In the genomic region with DNA sequence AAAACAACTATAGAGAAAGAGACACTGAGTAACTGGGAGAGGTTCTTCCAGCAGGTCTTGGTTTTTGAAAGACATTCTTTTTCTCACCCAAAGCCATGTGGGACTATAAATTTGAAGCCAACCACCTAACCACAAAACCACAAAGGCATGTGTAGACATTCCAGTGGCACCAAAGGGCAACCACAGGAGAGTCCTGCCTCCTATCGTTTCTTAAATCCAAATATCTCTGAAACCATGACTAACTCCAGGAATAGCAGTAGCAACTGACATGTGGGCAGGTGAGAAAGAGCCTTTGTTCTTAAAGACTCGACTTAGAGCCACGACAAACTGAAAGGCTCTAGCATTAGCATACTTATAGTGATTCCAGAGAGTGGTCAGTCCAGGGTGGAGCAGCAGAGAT, we compare ENCODE assay signal across 1 cellular context.
TF ChIP-seq lines count a peak whose summit lies in the region.

No MANE protein-coding gene starts in this region.

TF ChIP-seq in HepG2, 621 proteins besides CTCF, POLR2A, EP300 and RAD21 (continued from another document):
- TF ChIP-seq CHD4 (IDR thresholded peaks at IDR 0.05; ENCODE audit: borderline replicate concordance, low read length), result no peak
- no peak for TF ChIP-seq TSC22D2 (CRISPR knock-in tag; IDR thresholded peaks at IDR 0.05; ENCODE audit: borderline replicate concordance)
- no peak for TF ChIP-seq ZEB1 (IDR thresholded peaks at IDR 0.05; ENCODE audit: insufficient replicate concordance, low read depth)
- TF ChIP-seq MAFK (conservative IDR thresholded peaks at IDR 0.05 in 1 of 2, IDR thresholded peaks at IDR 0.05 in 1 of 2; ENCODE audit: low read length in 2 of 2), result no peak
- TF ChIP-seq HMG20A (CRISPR knock-in tag; IDR thresholded peaks at IDR 0.05; ENCODE audit: borderline replicate concordance), result no peak
- TF ChIP-seq ZNF552 (CRISPR knock-in tag; IDR thresholded peaks at IDR 0.05; ENCODE audit: borderline replicate concordance), result no peak
- TF ChIP-seq ARNTL (CRISPR knock-in tag; IDR thresholded peaks at IDR 0.05), result no peak
- TF ChIP-seq FOSL1 (CRISPR knock-in tag; IDR thresholded peaks at IDR 0.05; ENCODE audit: borderline replicate concordance), result no peak
- TF ChIP-seq ZFP41 (CRISPR knock-in tag; IDR thresholded peaks at IDR 0.05; ENCODE audit: borderline replicate concordance), result no peak
- no peak for TF ChIP-seq ZBTB20 (CRISPR knock-in tag; IDR thresholded peaks at IDR 0.05; ENCODE audit: borderline replicate concordance, low read depth)
- TF ChIP-seq CHD2 (IDR thresholded peaks at IDR 0.05; ENCODE audit: low read depth, low read length), result no peak
- no peak for TF ChIP-seq KLF13 (CRISPR knock-in tag; IDR thresholded peaks at IDR 0.05)
- no peak for TF ChIP-seq BRCA1 (CRISPR knock-in tag; IDR thresholded peaks at IDR 0.05)
- no peak for TF ChIP-seq RAD51 (IDR thresholded peaks at IDR 0.05; ENCODE audit: borderline replicate concordance)
